In the genomic region with DNA sequence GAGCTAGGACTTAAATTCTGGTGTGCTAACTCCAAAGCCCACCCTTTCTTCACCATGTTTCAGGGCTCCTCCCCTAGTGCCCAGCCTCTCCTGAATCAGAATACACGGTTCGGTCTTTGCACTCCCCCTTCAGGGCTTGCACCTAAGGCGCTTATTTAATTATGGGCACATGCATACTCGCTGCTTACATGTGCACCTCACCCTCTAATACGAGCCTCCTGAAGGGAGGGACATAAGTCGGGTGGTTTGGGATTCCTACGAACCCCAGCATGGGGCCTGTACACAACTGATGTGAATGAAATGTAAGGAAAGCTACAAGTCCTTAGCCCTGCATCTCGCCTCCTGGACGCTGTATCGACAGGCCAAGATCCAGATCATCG, we compare ENCODE assay signal across 9 cellular contexts. TPM values are rescaled to one million over a fixed set of nuclear protein-coding genes. Genes with fewer than 3 reads are reported as not detected.
DNase-seq lines count a peak whose midpoint lies in the region; ATAC-seq and TF ChIP-seq lines count a peak whose summit lies in the region.
"Had no signal": no experiment of that assay in that cellular context is flagged by ENCODE, and none has a peak within 500 bp of the region (broad histone marks: within the 10 kb centered on the region; RNA-seq: fewer than 3 reads in every experiment).

No MANE protein-coding gene starts in this region.

- H3K36me3 ChIP-seq in right atrium auricular region = peaks cover 6% of the 10 kb centered on the region

- peaks cover 22% of the 10 kb centered on the region for H3K27me3 Mint-ChIP-seq in activated naive CD4-positive, alpha-beta T cell treated with anti-CD3 and anti-CD28 coated beads, Interleukin-2, amount 10 ng/mL, durations not matched to agents 7 days and 5 days

- no peaks in the 10 kb centered on the region for H3K27me3 ChIP-seq in right atrium auricular region

- peak overlapping the region; percentile 81 for H3K4me3 Mint-ChIP-seq in activated naive CD4-positive, alpha-beta T cell treated with anti-CD3 and anti-CD28 coated beads, Interleukin-2, amount 10 ng/mL, durations not matched to agents 7 days and 5 days

- H3K4me1 Mint-ChIP-seq in activated naive CD4-positive, alpha-beta T cell treated with anti-CD3 and anti-CD28 coated beads, Interleukin-2, amount 10 ng/mL, durations not matched to agents 7 days and 5 days = peaks cover 22% of the 10 kb centered on the region

- no peak for TF ChIP-seq CTCF in right atrium auricular region (IDR thresholded peaks at IDR 0.05)

- peaks cover 0 to 16% of the 10 kb centered on the region in 2 donors for H3K4me1 ChIP-seq in right atrium auricular region

- no peaks in the 10 kb centered on the region for H3K9me3 ChIP-seq in right atrium auricular region

- H3K27ac ChIP-seq in right atrium auricular region = peak overlapping the region; percentile 72 to 80

- H3K36me3 Mint-ChIP-seq in activated naive CD4-positive, alpha-beta T cell treated with anti-CD3 and anti-CD28 coated beads, Interleukin-2, amount 10 ng/mL, durations not matched to agents 7 days and 5 days = no peaks in the 10 kb centered on the region

- no peak for ATAC-seq in HG02840 (IDR thresholded peaks at IDR 0.05; ENCODE audit: low FRiP score, unreplicated experiment)

- CTCF ChIA-PET in activated naive CD4-positive, alpha-beta T cell treated with anti-CD3 and anti-CD28 coated beads, Interleukin-2, amount 10 ng/mL, durations not matched to agents 7 days and 5 days (lab: Charles Lee) = interaction anchor here (1.2 kb wide), 1 partner anchor 43 kb away, joined by 5 read pairs; no protein-coding TSS in a partner anchor

- peak; percentile 23 for DNase-seq in NCI-H2107 treated with DMSO at 0.1 percent for 48 hours (lab: John Stamatoyannopoulos, UW; ENCODE audit: unreplicated experiment)
- no peak for DNase-seq in NCI-H2107 (lab: John Stamatoyannopoulos, UW)
- DNase-seq in HT1080 (ENCODE audit: low read depth) = peak; percentile 21
- peak; percentile 25 for DNase-seq in activated naive CD4-positive, alpha-beta T cell treated with anti-CD3 and anti-CD28 coated beads, Interleukin-2, amount 10 ng/mL, durations not matched to agents 7 days and 5 days
- no peak for DNase-seq in right atrium auricular region (ENCODE audit: low spot score)
- no peak for DNase-seq in skeletal muscle cell (ENCODE audit: low read depth)
- DNase-seq in activated effector memory CD4-positive, alpha-beta T cell treated with anti-CD3 and anti-CD28 coated beads, Interleukin-2, amount 50 U/mL, for 16 hours = no peak
- DNase-seq: DND-41 had no signal

- no peaks in the 10 kb centered on the region for H3K9me3 Mint-ChIP-seq in activated naive CD4-positive, alpha-beta T cell treated with anti-CD3 and anti-CD28 coated beads, Interleukin-2, amount 10 ng/mL, durations not matched to agents 7 days and 5 days

- H3K27ac Mint-ChIP-seq in activated naive CD4-positive, alpha-beta T cell treated with anti-CD3 and anti-CD28 coated beads, Interleukin-2, amount 10 ng/mL, durations not matched to agents 7 days and 5 days = peak overlapping the region; percentile 88

- H3K4me3 ChIP-seq in right atrium auricular region = peak overlapping the region; percentile 57 to 62
- H3K4me3 ChIP-seq in skeletal muscle cell (ENCODE audit: low read depth, low read length) = peak overlapping the region; percentile 77

RNA-seq across cellular contexts. Expression of gene IFT172, which starts 0.4 kb away (rescaled TPM):
- total RNA-seq in HT1080 (2014; rRNA removed; shearing (Covaris generic)) = 9.1 and 10.5 TPM in 2 replicates
- 5.6 and 6.3 TPM in 2 replicates for polyA plus RNA-seq in HT1080 (2015; cell fraction: cytosol; rRNA removed)
- polyA plus RNA-seq in HT1080 (2015; cell fraction: nucleus; rRNA removed) = 33.5 and 36.5 TPM in 2 replicates
- total RNA-seq in right atrium auricular region = 10 to 100 TPM; 14.4 to 18.2 TPM

RNA-seq across cellular contexts. Expression of gene FNDC4, which starts 5.9 kb away (rescaled TPM):
- total RNA-seq in HT1080 (2014; rRNA removed; shearing (Covaris generic)) = 0.88 and 1.2 TPM in 2 replicates
- 1.7 and 1.8 TPM in 2 replicates for polyA plus RNA-seq in HT1080 (2015; cell fraction: cytosol; rRNA removed)
- polyA plus RNA-seq in HT1080 (2015; cell fraction: nucleus; rRNA removed) = 0.99 and 1.2 TPM in 2 replicates
- 10 to 100 TPM in 1 of 2 donors, 1 to 10 TPM in 1; 2.2 to 19.3 TPM for total RNA-seq in right atrium auricular region

RNA-seq across cellular contexts. Expression of gene GCKR, which starts 7.5 kb away (rescaled TPM):
- total RNA-seq in HT1080 (2014; rRNA removed; shearing (Covaris generic)) = not detected in 2 replicates
- polyA plus RNA-seq in HT1080 (2015; cell fraction: cytosol; rRNA removed) = not detected in 2 replicates
- polyA plus RNA-seq in HT1080 (2015; cell fraction: nucleus; rRNA removed) = 0.38 TPM in 1 of 2 replicates, not detected in the other
- 1 to 10 TPM in 1 of 2 donors, not detected in 1; 1.9 TPM for total RNA-seq in right atrium auricular region

RNA-seq across cellular contexts. Expression of gene KRTCAP3, which starts 46.9 kb away (rescaled TPM):
- 0.34 and 0.50 TPM in 2 replicates for total RNA-seq in HT1080 (2014; rRNA removed; shearing (Covaris generic))
- 0.36 TPM in 1 of 2 replicates, not detected in the other for polyA plus RNA-seq in HT1080 (2015; cell fraction: cytosol; rRNA removed)
- polyA plus RNA-seq in HT1080 (2015; cell fraction: nucleus; rRNA removed) = 4.5 and 5.6 TPM in 2 replicates
- total RNA-seq in right atrium auricular region = 1 to 10 TPM in 1 of 2 donors, not detected in 1; 1.2 TPM

Comparison
In these comparisons a context has a peak if more than half of its experiments do, and no peak if none do; other contexts are left out.
1. DNase-seq: peak in NCI-H2107 treated with DMSO at 0.1 percent for 48 hours (single experiment), HT1080 (single experiment) and activated naive CD4-positive, alpha-beta T cell treated with anti-CD3 and anti-CD28 coated beads, Interleukin-2, amount 10 ng/mL, durations not matched to agents 7 days and 5 days (single experiment); none in NCI-H2107 (single experiment), right atrium auricular region (single experiment), skeletal muscle cell (single experiment) and activated effector memory CD4-positive, alpha-beta T cell treated with anti-CD3 and anti-CD28 coated beads, Interleukin-2, amount 50 U/mL, for 16 hours (single experiment).